ENCODE assay signal across 6 cellular contexts in genomic region chr5:66302344-66302743, GRCh38.
"Had no signal": no experiment of that assay in that cellular context is flagged by ENCODE, and none has a peak within 500 bp of the region (broad histone marks: within the 10 kb centered on the region; RNA-seq: fewer than 3 reads in every experiment).

No MANE protein-coding gene starts in this region.

- H3K4me3 ChIP-seq: GM12878 had no signal

- ATAC-seq: GM12878 had no signal

- FAIRE-seq: GM12878, GM12891, GM12892, GM18507, GM19239 had no signal

- DNase-seq: GF-D8 had no signal
